1 cellular context compared by ENCODE assay signal in the genomic region with DNA sequence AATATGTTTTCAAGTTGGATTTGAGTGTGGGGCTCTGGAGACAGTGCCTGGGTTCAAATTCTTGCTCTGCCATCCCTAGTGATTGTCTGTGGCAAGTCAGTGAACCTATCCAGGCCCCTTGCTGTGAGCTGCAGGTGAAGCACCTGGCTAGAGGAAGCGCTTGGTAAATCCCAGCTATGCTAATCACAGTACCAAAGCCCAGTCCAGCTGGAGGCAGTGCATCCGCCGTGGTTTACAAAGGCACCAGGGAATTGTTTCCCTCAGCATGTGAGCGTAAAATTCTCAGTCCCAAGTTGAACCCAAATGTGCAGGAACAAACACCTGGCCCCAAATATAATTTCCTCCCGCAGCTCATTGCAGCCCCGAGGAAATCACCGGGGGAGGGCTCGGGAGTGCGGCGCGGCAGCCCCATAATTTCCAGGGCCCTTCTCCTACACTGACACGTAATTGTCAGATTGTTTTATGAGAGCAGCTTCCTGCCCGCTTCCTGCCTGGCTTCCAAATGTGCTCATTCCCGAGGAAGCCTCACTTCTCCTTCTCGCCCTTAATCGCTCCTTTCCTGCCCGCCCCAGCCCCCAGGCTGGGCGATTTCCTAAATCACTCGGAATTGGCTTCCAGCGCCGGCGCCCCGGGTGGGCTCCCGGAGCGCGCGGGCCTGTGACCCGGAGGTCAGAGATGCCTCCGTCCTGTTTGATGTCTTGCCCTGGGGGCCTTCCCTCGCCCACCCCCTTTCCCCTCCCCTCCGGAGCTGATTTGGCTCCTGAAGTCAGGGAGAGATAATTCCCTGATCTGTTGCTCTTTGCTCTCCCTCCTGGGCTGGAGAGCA.
TF ChIP-seq lines count a peak whose summit lies in the region.

No MANE protein-coding gene starts in this region.

TF ChIP-seq in HEK293, 187 proteins besides CTCF, POLR2A, EP300 and RAD21 (continued from another document):
- TF ChIP-seq ZNF274 (IDR thresholded peaks at IDR 0.05; ENCODE audit: low read length): no peak
- TF ChIP-seq ZNF274 (tag by site-specific recombination; IDR thresholded peaks at IDR 0.05; ENCODE audit: borderline replicate concordance): no peak
- TF ChIP-seq GLIS2 (tag by site-specific recombination; IDR thresholded peaks at IDR 0.05): peak; percentile 81
- peak; percentile 70; the same call in 1 of the 2 replicates for TF ChIP-seq TCF7L2 (IDR thresholded peaks at IDR 0.05; ENCODE audit: borderline replicate concordance, low read depth, low read length)
- no peak for TF ChIP-seq ZNF10 (tag by site-specific recombination; IDR thresholded peaks at IDR 0.05)
- TF ChIP-seq IKZF3 (tag by site-specific recombination; IDR thresholded peaks at IDR 0.05): peak; percentile 50; the same call in 1 of the 2 replicates
- TF ChIP-seq ZSCAN5A (tag by site-specific recombination; IDR thresholded peaks at IDR 0.05): no peak
- peak; percentile 89 for TF ChIP-seq ZBTB17 (tag by site-specific recombination; IDR thresholded peaks at IDR 0.05)
- TF ChIP-seq SP2 (tag by site-specific recombination; IDR thresholded peaks at IDR 0.05): 0 out of 2 replicates have a peak, but pooled peaks have one; percentile 3
- no peak for TF ChIP-seq ZNF214 (tag by site-specific recombination; IDR thresholded peaks at IDR 0.05; ENCODE audit: borderline replicate concordance)
- no peak for TF ChIP-seq ZNF677 (tag by site-specific recombination; IDR thresholded peaks at IDR 0.05)
- peak; percentile 43; the same call in 1 of the 2 replicates for TF ChIP-seq ZBTB48 (tag by site-specific recombination; IDR thresholded peaks at IDR 0.05)
- no peak for TF ChIP-seq SCRT1 (tag by site-specific recombination; IDR thresholded peaks at IDR 0.05; ENCODE audit: borderline replicate concordance)
- no peak for TF ChIP-seq ZNF19 (tag by site-specific recombination; IDR thresholded peaks at IDR 0.05; ENCODE audit: low read depth)
- TF ChIP-seq ZNF792 (tag by site-specific recombination; IDR thresholded peaks at IDR 0.05): no peak
- no peak for TF ChIP-seq ZNF585B (tag by site-specific recombination; IDR thresholded peaks at IDR 0.05)
- 0 out of 2 replicates have a peak, but pooled peaks have one; percentile 16 for TF ChIP-seq ZFHX2 (tag by site-specific recombination; conservative IDR thresholded peaks at IDR 0.05)
- peak; percentile 77 for TF ChIP-seq GLIS1 (tag by site-specific recombination; IDR thresholded peaks at IDR 0.05)
- TF ChIP-seq ZNF423 (tag by site-specific recombination; IDR thresholded peaks at IDR 0.05): peak; percentile 21; the same call in 1 of the 2 replicates
- TF ChIP-seq, protein P1, sequence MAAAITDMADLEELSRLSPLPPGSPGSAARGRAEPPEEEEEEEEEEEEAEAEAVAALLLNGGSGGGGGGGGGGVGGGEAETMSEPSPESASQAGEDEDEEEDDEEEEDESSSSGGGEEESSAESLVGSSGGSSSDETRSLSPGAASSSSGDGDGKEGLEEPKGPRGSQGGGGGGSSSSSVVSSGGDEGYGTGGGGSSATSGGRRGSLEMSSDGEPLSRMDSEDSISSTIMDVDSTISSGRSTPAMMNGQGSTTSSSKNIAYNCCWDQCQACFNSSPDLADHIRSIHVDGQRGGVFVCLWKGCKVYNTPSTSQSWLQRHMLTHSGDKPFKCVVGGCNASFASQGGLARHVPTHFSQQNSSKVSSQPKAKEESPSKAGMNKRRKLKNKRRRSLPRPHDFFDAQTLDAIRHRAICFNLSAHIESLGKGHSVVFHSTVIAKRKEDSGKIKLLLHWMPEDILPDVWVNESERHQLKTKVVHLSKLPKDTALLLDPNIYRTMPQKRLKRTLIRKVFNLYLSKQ (tag by site-specific recombination; IDR thresholded peaks at IDR 0.05; ENCODE audit: borderline replicate concordance): no peak
- peak; percentile 44 for TF ChIP-seq ZBTB26 (tag by site-specific recombination; optimal IDR thresholded peaks at IDR 0.05)
- peak; percentile 76 for TF ChIP-seq SP7 (tag by site-specific recombination; IDR thresholded peaks at IDR 0.05)
- 0 out of 2 replicates have a peak, but pooled peaks have one; percentile 24 for TF ChIP-seq ZNF398 (tag by site-specific recombination; IDR thresholded peaks at IDR 0.05)
- TF ChIP-seq, protein P2, sequence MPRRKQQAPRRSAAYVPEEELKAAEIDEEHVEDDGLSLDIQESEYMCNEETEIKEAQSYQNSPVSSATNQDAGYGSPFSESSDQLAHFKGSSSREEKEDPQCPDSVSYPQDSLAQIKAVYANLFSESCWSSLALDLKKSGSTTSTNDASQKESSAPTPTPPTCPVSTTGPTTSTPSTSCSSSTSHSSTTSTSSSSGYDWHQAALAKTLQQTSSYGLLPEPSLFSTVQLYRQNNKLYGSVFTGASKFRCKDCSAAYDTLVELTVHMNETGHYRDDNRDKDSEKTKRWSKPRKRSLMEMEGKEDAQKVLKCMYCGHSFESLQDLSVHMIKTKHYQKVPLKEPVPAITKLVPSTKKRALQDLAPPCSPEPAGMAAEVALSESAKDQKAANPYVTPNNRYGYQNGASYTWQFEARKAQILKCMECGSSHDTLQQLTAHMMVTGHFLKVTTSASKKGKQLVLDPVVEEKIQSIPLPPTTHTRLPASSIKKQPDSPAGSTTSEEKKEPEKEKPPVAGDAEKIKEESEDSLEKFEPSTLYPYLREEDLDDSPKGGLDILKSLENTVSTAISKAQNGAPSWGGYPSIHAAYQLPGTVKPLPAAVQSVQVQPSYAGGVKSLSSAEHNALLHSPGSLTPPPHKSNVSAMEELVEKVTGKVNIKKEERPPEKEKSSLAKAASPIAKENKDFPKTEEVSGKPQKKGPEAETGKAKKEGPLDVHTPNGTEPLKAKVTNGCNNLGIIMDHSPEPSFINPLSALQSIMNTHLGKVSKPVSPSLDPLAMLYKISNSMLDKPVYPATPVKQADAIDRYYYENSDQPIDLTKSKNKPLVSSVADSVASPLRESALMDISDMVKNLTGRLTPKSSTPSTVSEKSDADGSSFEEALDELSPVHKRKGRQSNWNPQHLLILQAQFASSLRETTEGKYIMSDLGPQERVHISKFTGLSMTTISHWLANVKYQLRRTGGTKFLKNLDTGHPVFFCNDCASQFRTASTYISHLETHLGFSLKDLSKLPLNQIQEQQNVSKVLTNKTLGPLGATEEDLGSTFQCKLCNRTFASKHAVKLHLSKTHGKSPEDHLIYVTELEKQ (tag by site-specific recombination; IDR thresholded peaks at IDR 0.05; ENCODE audit: borderline replicate concordance): no peak
- no peak for TF ChIP-seq PRDM10 (tag by site-specific recombination; IDR thresholded peaks at IDR 0.05)
- peak; percentile 77 for TF ChIP-seq PATZ1 (tag by site-specific recombination; IDR thresholded peaks at IDR 0.05)
- no peak for TF ChIP-seq BCL11A (tag by site-specific recombination; IDR thresholded peaks at IDR 0.05; ENCODE audit: low read depth)
- no peak for TF ChIP-seq ZNF623 (tag by site-specific recombination; IDR thresholded peaks at IDR 0.05)
- no peak for TF ChIP-seq ZNF654 (tag by site-specific recombination; IDR thresholded peaks at IDR 0.05; ENCODE audit: low read depth)
- TF ChIP-seq ZBTB20 (tag by site-specific recombination; IDR thresholded peaks at IDR 0.05): peak; percentile 74
- no peak for TF ChIP-seq ZNF211 (tag by site-specific recombination; IDR thresholded peaks at IDR 0.05; ENCODE audit: low read depth)
- no peak for TF ChIP-seq ZNF561 (tag by site-specific recombination; IDR thresholded peaks at IDR 0.05; ENCODE audit: borderline replicate concordance)
- TF ChIP-seq KLF1 (tag by site-specific recombination; IDR thresholded peaks at IDR 0.05): no peak
- TF ChIP-seq ZEB2 (tag by site-specific recombination; IDR thresholded peaks at IDR 0.05): peak; percentile 44; the same call in 1 of the 2 replicates
- TF ChIP-seq ZNF473 (tag by site-specific recombination; IDR thresholded peaks at IDR 0.05): no peak
- TF ChIP-seq ZNF335 (tag by site-specific recombination; conservative IDR thresholded peaks at IDR 0.05): peak; percentile 95
